In genomic region chr15:74888716-74889115, GRCh38 we compare ENCODE assay signal across 1 cellular context.
TF ChIP-seq lines count a peak whose summit lies in the region.

No MANE protein-coding gene starts in this region.

TF ChIP-seq in endothelial cell of umbilical vein, 7 proteins besides CTCF, POLR2A, EP300 and RAD21:
- no peak for TF ChIP-seq MAX (IDR thresholded peaks at IDR 0.05; ENCODE audit: insufficient read depth, insufficient read length)
- no peak for TF ChIP-seq JUN (IDR thresholded peaks at IDR 0.05; ENCODE audit: borderline replicate concordance, insufficient read depth, insufficient read length, low read depth)
- no peak for TF ChIP-seq GATA2 (IDR thresholded peaks at IDR 0.05; ENCODE audit: insufficient read depth, insufficient read length, low read depth, low read length)
- no peak for TF ChIP-seq EZH2 (IDR thresholded peaks at IDR 0.05; ENCODE audit: borderline replicate concordance, low read depth, low read length, severe bottlenecking)
- TF ChIP-seq MYC (IDR thresholded peaks at IDR 0.05; ENCODE audit: low read depth, low read length), result no peak
- no peak for TF ChIP-seq POLR2AphosphoS5 (IDR thresholded peaks at IDR 0.05; ENCODE audit: insufficient read depth, low read depth, low read length)
- no peak for TF ChIP-seq FOS (IDR thresholded peaks at IDR 0.05; ENCODE audit: borderline replicate concordance, insufficient read depth, low read length)
